In genomic region chr7:143015102-143015501, GRCh38 we compare ENCODE assay signal across 12 cellular contexts. TPM values are rescaled to one million over a fixed set of nuclear protein-coding genes. Genes with fewer than 3 reads are reported as not detected.
DNase-seq lines count a peak whose midpoint lies in the region; ATAC-seq, FAIRE-seq and TF ChIP-seq lines count a peak whose summit lies in the region.
"Had no signal": no experiment of that assay in that cellular context is flagged by ENCODE, and none has a peak within 500 bp of the region (broad histone marks: within the 10 kb centered on the region; RNA-seq: fewer than 3 reads in every experiment).

No MANE protein-coding gene starts in this region.

- no peak for TF ChIP-seq CTCF in type B pancreatic cell (conservative IDR thresholded peaks at IDR 0.05)

- no peak for DNase-seq in HTR-8/SVneo (ENCODE audit: insufficient read length, low spot score)
- no peak for DNase-seq in NCI-H2081 (lab: John Stamatoyannopoulos, UW)
- DNase-seq in type B pancreatic cell (ENCODE audit: extremely low spot score, unreplicated experiment), result no peak
- no peak for DNase-seq in posterior cingulate gyrus
- DNase-seq: CD4-positive, CD25-positive, alpha-beta regulatory T cell; KG1 had no signal

- H3K4me1 Mint-ChIP-seq in type B pancreatic cell (ENCODE audit: unreplicated experiment), result no peaks in the 10 kb centered on the region
- H3K4me1 Mint-ChIP-seq: CD4-positive, CD25-positive, alpha-beta regulatory T cell had no signal

- no peaks in the 10 kb centered on the region for H3K9me3 Mint-ChIP-seq in type B pancreatic cell

- no peak overlapping the region for H3K4me3 Mint-ChIP-seq in type B pancreatic cell
- H3K4me3 Mint-ChIP-seq: CD4-positive, CD25-positive, alpha-beta regulatory T cell had no signal

- H3K27ac Mint-ChIP-seq in type B pancreatic cell, result no peak overlapping the region
- H3K27ac Mint-ChIP-seq: CD4-positive, CD25-positive, alpha-beta regulatory T cell had no signal

- no peaks in the 10 kb centered on the region for H3K36me3 Mint-ChIP-seq in type B pancreatic cell
- H3K36me3 Mint-ChIP-seq: CD4-positive, CD25-positive, alpha-beta regulatory T cell had no signal

- ATAC-seq in GM18511 (IDR thresholded peaks at IDR 0.05; ENCODE audit: unreplicated experiment) (peak; percentile 96), GM21528 (IDR thresholded peaks at IDR 0.05; ENCODE audit: low FRiP score, unreplicated experiment) (peak; percentile 81), HG03103 (IDR thresholded peaks at IDR 0.05; ENCODE audit: low read depth, unreplicated experiment) (peak; percentile 90)
- ATAC-seq: left lobe of liver had no signal

- intact Hi-C loops in posterior cingulate gyrus (cut with DNase I), result no loop called here

- peak overlapping the region; percentile 3 for H3K27ac ChIP-seq in cingulate gyrus (ENCODE audit: low read depth, low read length)

- no peak for FAIRE-seq in HTR-8/SVneo (lab: Jason Lieb, UNC)

- H3K27me3 Mint-ChIP-seq in type B pancreatic cell, result peaks cover 13% of the 10 kb centered on the region

RNA-seq across cellular contexts. Expression of gene OR9A2, which starts 11.8 kb away (rescaled TPM):
- not detected in 2 replicates for total RNA-seq in type B pancreatic cell (ENCODE audit: low replicate concordance)
- total RNA-seq: CD4-positive, CD25-positive, alpha-beta regulatory T cell; left lobe of liver; pulmonary artery endothelial cell had no signal

RNA-seq across cellular contexts. Expression of gene OR6V1, which starts 37.0 kb away (rescaled TPM):
- total RNA-seq in type B pancreatic cell (ENCODE audit: low replicate concordance), result not detected in 2 replicates
- total RNA-seq: CD4-positive, CD25-positive, alpha-beta regulatory T cell; left lobe of liver; pulmonary artery endothelial cell had no signal

RNA-seq across cellular contexts. Expression of gene KEL, which starts 52.9 kb away (rescaled TPM):
- 1.6 and 2.8 TPM in 2 replicates for total RNA-seq in type B pancreatic cell (ENCODE audit: low replicate concordance)
- total RNA-seq: pulmonary artery endothelial cell had no signal
